ENCODE assay signal across 8 cellular contexts in genomic region chr7:55964802-55965470, GRCh38. TPM values are rescaled to one million over a fixed set of nuclear protein-coding genes. Genes with fewer than 3 reads are reported as not detected.
DNase-seq lines count a peak whose midpoint lies in the region; ATAC-seq and TF ChIP-seq lines count a peak whose summit lies in the region.

No MANE protein-coding gene starts in this region.

- no peaks in the 10 kb centered on the region for H3K27me3 Mint-ChIP-seq in CD4-positive, alpha-beta T cell
- H3K27me3 Mint-ChIP-seq in activated naive CD4-positive, alpha-beta T cell treated with anti-CD3 and anti-CD28 coated beads, Interleukin-2, amount 50 U/mL, for 24 hours = no peaks in the 10 kb centered on the region

- no peaks in the 10 kb centered on the region for H3K9me3 ChIP-seq in CD4-positive, alpha-beta T cell (ENCODE audit: control insufficient read depth, low read length)
- H3K9me3 ChIP-seq in Peyer's patch (no peaks in the 10 kb centered on the region), cardiac muscle cell (ENCODE audit: low read depth) (no peaks in the 10 kb centered on the region), parathyroid adenoma (ENCODE audit: control insufficient read depth, low read length) (no peaks in the 10 kb centered on the region), upper lobe of right lung (no peaks in the 10 kb centered on the region)

- H3K36me3 ChIP-seq in Peyer's patch = peaks cover 0 to 6% (median 0%) of the 10 kb centered on the region in 3 donors
- no peaks in the 10 kb centered on the region for H3K36me3 ChIP-seq in cardiac muscle cell
- no peaks in the 10 kb centered on the region for H3K36me3 ChIP-seq in parathyroid adenoma (ENCODE audit: control insufficient read depth, insufficient read depth, low read length)
- H3K36me3 ChIP-seq in upper lobe of right lung = no peaks in the 10 kb centered on the region

- H3K27ac ChIP-seq in CD4-positive, alpha-beta T cell (ENCODE audit: low read depth, low read length) = peak overlapping the region; percentile 70
- peak overlapping the region; percentile 86 to 98 (median 90) for H3K27ac ChIP-seq in Peyer's patch
- peak overlapping the region; percentile 98 for H3K27ac ChIP-seq in cardiac muscle cell
- peak overlapping the region; percentile 87 for H3K27ac ChIP-seq in parathyroid adenoma
- H3K27ac ChIP-seq in upper lobe of right lung = peak overlapping the region; percentile 96

- TF ChIP-seq POLR2A in Peyer's patch (IDR thresholded peaks at IDR 0.05) = peak; percentile 50 to 81

- H3K9me3 Mint-ChIP-seq in CD4-positive, alpha-beta T cell = no peaks in the 10 kb centered on the region
- no peaks in the 10 kb centered on the region for H3K9me3 Mint-ChIP-seq in activated naive CD4-positive, alpha-beta T cell treated with anti-CD3 and anti-CD28 coated beads, Interleukin-2, amount 50 U/mL, for 24 hours

- no peak overlapping the region for H3K9ac ChIP-seq in parathyroid adenoma

- no peak for TF ChIP-seq CTCF in CD4-positive, alpha-beta T cell (IDR thresholded peaks at IDR 0.05)
- peak in 1 of 6 experiments; percentile 11 for TF ChIP-seq CTCF in Peyer's patch (IDR thresholded peaks at IDR 0.05)
- no peak for TF ChIP-seq CTCF in cardiac muscle cell (IDR thresholded peaks at IDR 0.05; ENCODE audit: low read depth, low read length)
- TF ChIP-seq CTCF in parathyroid adenoma (IDR thresholded peaks at IDR 0.05) = no peak
- TF ChIP-seq CTCF in upper lobe of right lung (IDR thresholded peaks at IDR 0.05) = no peak

- H3K4me1 ChIP-seq in Peyer's patch = peaks cover 0 to 8% (median 4%) of the 10 kb centered on the region in 4 donors
- H3K4me1 ChIP-seq in cardiac muscle cell (ENCODE audit: low read depth) = peaks cover 8% of the 10 kb centered on the region
- H3K4me1 ChIP-seq in parathyroid adenoma = peaks cover 5% of the 10 kb centered on the region
- peaks cover 19% of the 10 kb centered on the region for H3K4me1 ChIP-seq in upper lobe of right lung

- CTCF ChIA-PET in CD4-positive, alpha-beta T cell (lab: Charles Lee) = interaction anchor here (0.7 to 1.7 kb wide), 2 partner anchors 109 to 142 kb away, joined by 3 read pairs; partner anchors contain the start of gene CHCHD2

- ATAC-seq in CD4-positive, alpha-beta T cell (ENCODE audit: poor library complexity) = peak; percentile 35
- ATAC-seq in GM19324 (IDR thresholded peaks at IDR 0.05; ENCODE audit: low FRiP score, unreplicated experiment) (peak; percentile 88), HG03432 (IDR thresholded peaks at IDR 0.05; ENCODE audit: unreplicated experiment) (peak; percentile 76), upper lobe of right lung (peak; percentile 96)

- peak overlapping the region; percentile 87 for H3K4me2 ChIP-seq in parathyroid adenoma (ENCODE audit: low read length)

- H3K27ac Mint-ChIP-seq in CD4-positive, alpha-beta T cell = peak overlapping the region; percentile 92
- peak overlapping the region; percentile 92 for H3K27ac Mint-ChIP-seq in activated naive CD4-positive, alpha-beta T cell treated with anti-CD3 and anti-CD28 coated beads, Interleukin-2, amount 50 U/mL, for 24 hours

- peak in 8 of 10 experiments; percentile 12 to 48 (median 23) for DNase-seq in CD4-positive, alpha-beta T cell
- DNase-seq in Peyer's patch (peak; percentile 57 to 93 (median 87)), cardiac muscle cell (ENCODE audit: low read depth in 1 of 2, low spot score in 1 of 2) (peak; percentile 54 to 88), upper lobe of right lung (peak; percentile 94)

- H3K36me3 Mint-ChIP-seq in CD4-positive, alpha-beta T cell (ENCODE audit: low read depth) = peaks cover 15% of the 10 kb centered on the region
- peaks cover 3% of the 10 kb centered on the region for H3K36me3 Mint-ChIP-seq in activated naive CD4-positive, alpha-beta T cell treated with anti-CD3 and anti-CD28 coated beads, Interleukin-2, amount 50 U/mL, for 24 hours

- peak overlapping the region; percentile 90 for H3K4me3 Mint-ChIP-seq in CD4-positive, alpha-beta T cell
- peak overlapping the region; percentile 89 for H3K4me3 Mint-ChIP-seq in activated naive CD4-positive, alpha-beta T cell treated with anti-CD3 and anti-CD28 coated beads, Interleukin-2, amount 50 U/mL, for 24 hours

- intact Hi-C loops in CD4-positive, alpha-beta T cell (cut with DNase I, micrococcal nuclease) = loop anchor here (1.0 to 10.0 kb wide), 10 partner anchors 14 to 1210 kb away; partner anchors contain the start of genes CHCHD2 (in 1 of the 2), MRPS17 (in 1 of the 2), SEC61G (in 1 of the 2) and VOPP1 (in 1 of the 2)
- intact Hi-C loops in upper lobe of right lung (cut with DNase I) = no loop called here

- peaks cover 15% of the 10 kb centered on the region for H3K79me2 ChIP-seq in parathyroid adenoma

- H2AFZ ChIP-seq in parathyroid adenoma = peak overlapping the region; percentile 94

- H3K4me3 ChIP-seq in Peyer's patch (peak overlapping the region; percentile 58 to 84 (median 78)), cardiac muscle cell (peak overlapping the region; percentile 74), parathyroid adenoma (ENCODE audit: low read depth, low read length) (peak overlapping the region; percentile 72), upper lobe of right lung (peak overlapping the region; percentile 70)

- H3K27me3 ChIP-seq in CD4-positive, alpha-beta T cell (ENCODE audit: control insufficient read depth, insufficient read depth, low read length) = no peaks in the 10 kb centered on the region
- H3K27me3 ChIP-seq in Peyer's patch (no peaks in the 10 kb centered on the region), cardiac muscle cell (peaks cover 12% of the 10 kb centered on the region), parathyroid adenoma (ENCODE audit: control insufficient read depth, insufficient read depth, low read length) (no peaks in the 10 kb centered on the region), upper lobe of right lung (no peaks in the 10 kb centered on the region)

- POLR2A ChIA-PET in CD4-positive, alpha-beta T cell (lab: Charles Lee) = interaction anchor here (0.7 to 2.9 kb wide), 4 partner anchors 14 to 323 kb away, joined by 3 to 18 read pairs (median 6); partner anchors contain the start of gene CHCHD2

- H3K4me1 Mint-ChIP-seq in CD4-positive, alpha-beta T cell (ENCODE audit: low read depth) = peaks cover 46% of the 10 kb centered on the region
- peaks cover 39% of the 10 kb centered on the region for H3K4me1 Mint-ChIP-seq in activated naive CD4-positive, alpha-beta T cell treated with anti-CD3 and anti-CD28 coated beads, Interleukin-2, amount 50 U/mL, for 24 hours

RNA-seq across cellular contexts. Expression of gene NIPSNAP2, which starts 0.6 kb away (rescaled TPM):
- total RNA-seq in CD4-positive, alpha-beta T cell = 10 to 100 TPM; 40.7 to 45.9 TPM
- total RNA-seq in Peyer's patch (10 to 100 TPM; 37.5 to 87.5 (median 54.2) TPM), cardiac muscle cell (97.7 and 123 TPM in 2 replicates), upper lobe of right lung (47.7 TPM)
- 197 and 207 TPM in 2 replicates for polyA plus RNA-seq in cardiac muscle cell

RNA-seq across cellular contexts. Expression of gene MRPS17, which starts 13.3 kb away (rescaled TPM):
- 1 to 10 TPM; 6.7 to 6.9 TPM for total RNA-seq in CD4-positive, alpha-beta T cell
- total RNA-seq in Peyer's patch (1 to 10 TPM; 4.4 to 10.0 (median 7.3) TPM), cardiac muscle cell (7.8 and 11.7 TPM in 2 replicates), upper lobe of right lung (12.6 TPM)
- 34.4 and 35.7 TPM in 2 replicates for polyA plus RNA-seq in cardiac muscle cell

Comparison
In these comparisons a context has a peak if more than half of its experiments do, and no peak if none do; other contexts are left out.
1. Peak in every context shown above with its lines: DNase-seq, ATAC-seq, H3K4me3 ChIP-seq and H3K27ac ChIP-seq.
2. ATAC-seq: peak in every context shown above with its lines; median percentile 96 in upper lobe of right lung; 88 in GM19324; 76 in HG03432; 35 in CD4-positive, alpha-beta T cell.
3. DNase-seq: peak in every context shown above with its lines; median percentile 94 in upper lobe of right lung; 87 in Peyer's patch; 71 in cardiac muscle cell; 23 in CD4-positive, alpha-beta T cell.